8 cellular contexts compared by ENCODE assay signal in genomic region chr14:29548948-29549370, GRCh38.
DNase-seq lines count a peak whose midpoint lies in the region; ATAC-seq and TF ChIP-seq lines count a peak whose summit lies in the region.

No MANE protein-coding gene starts in this region.

- no peaks in the 10 kb centered on the region for H3K36me3 Mint-ChIP-seq in natural killer cell

- peaks cover 3 to 5% of the 10 kb centered on the region in 2 donors for H3K9me3 Mint-ChIP-seq in natural killer cell

- in situ Hi-C loops in Caki2 (cut with HindIII; ENCODE audit: low pct_unique_long_range_greater_than_20kb, low sequenced_read_pairs), result no loop called here

- DNase-seq in Caki2 (ENCODE audit: low read depth), result peak; percentile 38
- DNase-seq in HPDE6-E6E7 (ENCODE audit: extremely low spot score), result peak; percentile 40
- DNase-seq in NCI-H69 (lab: John Stamatoyannopoulos, UW), result peak; percentile 91
- peak; percentile 84 to 88 for DNase-seq in cardiac fibroblast (ENCODE audit: low read depth in 2 of 2)
- no peak for DNase-seq in left lobe of liver (ENCODE audit: low spot score)
- DNase-seq in natural killer cell, result no peak

- H3K4me3 Mint-ChIP-seq in natural killer cell, result no peak overlapping the region

- no peaks in the 10 kb centered on the region for H3K27me3 Mint-ChIP-seq in natural killer cell (ENCODE audit: low read depth in 2 of 2)

- H3K4me1 Mint-ChIP-seq in natural killer cell, result no peaks in the 10 kb centered on the region

- TF ChIP-seq CTCF in cardiac fibroblast (IDR thresholded peaks at IDR 0.05; ENCODE audit: low read depth, low read length) (peak; percentile 52), natural killer cell (IDR thresholded peaks at IDR 0.05) (no peak)

- no peak overlapping the region for H3K27ac Mint-ChIP-seq in natural killer cell

- H3K4me3 ChIP-seq in cardiac fibroblast (replicated peaks in 1 of 2; ENCODE audit: low read depth in 2 of 2, low read length in 2 of 2), result no peak overlapping the region

- intact Hi-C loops in natural killer cell (cut with micrococcal nuclease), result no loop called here

- ATAC-seq in GM19463 (IDR thresholded peaks at IDR 0.05; ENCODE audit: unreplicated experiment), result peak; percentile 86
- ATAC-seq in left lobe of liver, result peak; percentile 95
- no peak for ATAC-seq in natural killer cell
- no peak for ATAC-seq in HG02571 (IDR thresholded peaks at IDR 0.05; ENCODE audit: unreplicated experiment)

Comparison
In these comparisons a context has a peak if more than half of its experiments do, and no peak if none do; other contexts are left out.
1. DNase-seq: peak in Caki2 (single experiment), HPDE6-E6E7 (single experiment), NCI-H69 (single experiment) and cardiac fibroblast (2 of 2); none in left lobe of liver (single experiment) and natural killer cell (single experiment).
2. ATAC-seq: peak in GM19463 (single experiment) and left lobe of liver (single experiment); none in natural killer cell (0 of 3) and HG02571 (single experiment).